ENCODE assay signal across 26 cellular contexts in genomic region chr7:54331311-54331710, GRCh38.
A peak's percentile ranks its signal among the peaks of the same experiment; 100 is the strongest.
DNase-seq lines count a peak whose midpoint lies in the region; ATAC-seq, FAIRE-seq and TF ChIP-seq lines count a peak whose summit lies in the region.
"Had no signal": no experiment of that assay in that cellular context is flagged by ENCODE, and none has a peak within 500 bp of the region (broad histone marks: within the 10 kb centered on the region; RNA-seq: fewer than 3 reads in every experiment).

No MANE protein-coding gene starts in this region.

- no peak for ATAC-seq in GM21723 (IDR thresholded peaks at IDR 0.05; ENCODE audit: unreplicated experiment)
- ATAC-seq: A549, GM12878, SK-N-SH treated with all-trans-retinoic acid at 6 μM for 48 hours had no signal

- H3K27ac ChIP-seq in layer of hippocampus (ENCODE audit: low read depth, low read length) (peak overlapping the region; percentile 21), right atrium auricular region (no peak overlapping the region)
- H3K27ac ChIP-seq: A549, HL-60, SJCRH30 had no signal

- FAIRE-seq in D721Med (lab: Jason Lieb, UNC) = peak; percentile 58
- FAIRE-seq: A549, GM12878, H54 had no signal

- H3K27me3 ChIP-seq in layer of hippocampus (ENCODE audit: control insufficient read depth, insufficient read depth, low read length) (no peaks in the 10 kb centered on the region), right atrium auricular region (no peaks in the 10 kb centered on the region)
- H3K27me3 ChIP-seq: SJCRH30 had no signal

- H3K4me1 ChIP-seq in right atrium auricular region = no peaks in the 10 kb centered on the region
- H3K4me1 ChIP-seq: A549, Caco-2, SJCRH30 had no signal

- H3K4me3 ChIP-seq in right atrium auricular region = no peak overlapping the region
- H3K4me3 ChIP-seq: A549, GM12878, SJCRH30 had no signal

- TF ChIP-seq CTCF in D721Med (IDR thresholded peaks at IDR 0.05; ENCODE audit: insufficient read depth, missing control alignments) = no peak
- no peak for TF ChIP-seq CTCF in right atrium auricular region (IDR thresholded peaks at IDR 0.05)

- no peaks in the 10 kb centered on the region for H3K9me3 ChIP-seq in right atrium auricular region
- H3K9me3 ChIP-seq: A549, Caco-2, SJCRH30 had no signal

- DNase-seq in Ammon's horn (ENCODE audit: low spot score) = peak; percentile 52
- DNase-seq in D721Med (ENCODE audit: insufficient read length, low spot score) = no peak
- peak; percentile 82 for DNase-seq in pons (ENCODE audit: low spot score)
- no peak for DNase-seq in RPMI8226
- no peak for DNase-seq in right atrium auricular region (ENCODE audit: low spot score)
- DNase-seq: AML-193; C1 segment of cervical spinal cord; Caco-2; CD4-positive, alpha-beta memory T cell; DMS 273 treated with DMSO at 0.1 percent for 48 hours; DMS79; EL; GDM1; NCI-H1092; NCI-H1417 treated with DMSO at 0.1 percent for 48 hours; NCI-H187; NCI-H2081 treated with DMSO at 0.1 percent for 48 hours; NCI-H524 had no signal

- H3K36me3 ChIP-seq in right atrium auricular region = no peaks in the 10 kb centered on the region
- H3K36me3 ChIP-seq: SJCRH30 had no signal

Comparison
In these comparisons a context has a peak if more than half of its experiments do, and no peak if none do; other contexts are left out.
1. DNase-seq: peak in Ammon's horn (single experiment) and pons (single experiment); none in D721Med (single experiment), RPMI8226 (single experiment) and right atrium auricular region (single experiment).